In genomic region chr4:101075536-101075935, GRCh38 we compare ENCODE assay signal across 18 cellular contexts.
"Had no signal": no experiment of that assay in that cellular context is flagged by ENCODE, and none has a peak within 500 bp of the region (broad histone marks: within the 10 kb centered on the region; RNA-seq: fewer than 3 reads in every experiment).

No MANE protein-coding gene starts in this region.

- H3K27ac ChIP-seq: gastrocnemius medialis, heart left ventricle, sigmoid colon, thoracic aorta, upper lobe of left lung had no signal

- H3K9me3 ChIP-seq: gastrocnemius medialis, heart left ventricle, sigmoid colon, thoracic aorta, upper lobe of left lung had no signal

- H3K27me3 ChIP-seq: gastrocnemius medialis, heart left ventricle, sigmoid colon, upper lobe of left lung had no signal

- H3K4me3 ChIP-seq: gastrocnemius medialis, heart left ventricle, sigmoid colon, thoracic aorta, upper lobe of left lung had no signal

- H3K36me3 ChIP-seq: gastrocnemius medialis, heart left ventricle, sigmoid colon, thoracic aorta, upper lobe of left lung had no signal

- ATAC-seq: activated CD8-positive, alpha-beta T cell treated with anti-CD3 and anti-CD28 coated beads for 36 hours; esophagus mucosa; gastrocnemius medialis; heart left ventricle; left ventricle myocardium superior; stimulated activated memory B cell treated with anti-CD40 and anti-IgM and Interleukin-4, amounts not matched to agents 10 μg/mL and 1 μg/mL and 100 μg/mL, for 72 hours had no signal

- H3K4me1 ChIP-seq: sigmoid colon had no signal

- DNase-seq: activated CD4-positive, alpha-beta T cell treated with anti-CD3 and anti-CD28 coated beads, Interleukin-2, amount 10 ng/mL, durations not matched to agents 24 days and 14 days; activated effector memory CD4-positive, alpha-beta T cell treated with Interleukin-2 at 50 U/mL for 16 hours; activated T-cell treated with anti-CD3 and anti-CD28 coated beads, Interleukin-2, amount 50 U/mL, for 24 hours; effector CD4-positive, alpha-beta T cell; gastrocnemius medialis; heart left ventricle; left ventricle myocardium superior; nephron progenitor cell; occipital lobe; posterior cingulate gyrus; sigmoid colon; stimulated activated CD4-positive, alpha-beta T cell treated with anti-CD3 and anti-CD28 coated beads, Interleukin-4, amount 100 ng/mL, for 4 hours; T1000; upper lobe of left lung had no signal
